8 cellular contexts compared by ENCODE assay signal in the genomic region with DNA sequence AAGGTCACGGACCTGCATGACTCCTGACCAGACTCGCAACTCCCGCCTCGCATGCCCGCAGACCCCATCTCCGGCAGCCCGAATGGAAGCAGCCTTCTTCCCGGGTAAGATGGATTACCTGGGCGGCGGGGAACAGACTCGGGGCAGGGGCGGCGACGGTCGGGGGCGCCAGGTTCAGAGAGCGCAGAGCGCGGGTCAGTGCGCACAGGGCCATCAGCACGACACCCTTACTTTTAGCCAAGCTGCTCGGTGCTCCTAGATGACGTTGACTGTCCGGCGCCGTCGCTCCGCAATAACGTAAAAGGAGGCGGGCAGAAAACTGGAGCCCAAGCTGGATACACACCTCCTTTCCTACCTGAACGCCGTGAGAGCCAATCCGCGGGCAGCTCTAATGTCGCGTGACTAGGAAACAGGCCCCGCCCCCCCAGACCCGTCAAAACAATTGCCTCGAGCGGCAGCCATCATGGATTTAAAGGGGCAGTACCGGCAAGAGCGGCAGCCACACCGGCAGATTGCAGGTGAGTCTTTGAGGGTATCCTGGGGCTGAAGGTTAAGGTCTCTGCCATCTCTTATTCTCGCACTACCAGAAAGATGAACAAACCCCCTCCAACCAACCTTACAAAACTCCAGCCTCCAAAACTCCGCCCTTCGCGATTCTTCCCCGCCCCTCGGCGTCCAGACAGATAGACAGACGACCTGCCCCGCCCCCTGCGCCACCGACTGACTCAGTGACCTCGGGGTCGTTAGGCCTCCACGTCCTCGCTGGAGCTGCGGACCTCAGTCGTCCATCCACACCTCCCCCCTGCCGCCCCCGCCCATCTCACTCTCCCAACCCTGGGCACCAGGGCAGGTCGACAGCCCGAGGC. TPM values are rescaled to one million over a fixed set of nuclear protein-coding genes. Genes with fewer than 3 reads are reported as not detected.
DNase-seq lines count a peak whose midpoint lies in the region; ATAC-seq and TF ChIP-seq lines count a peak whose summit lies in the region.

TSS of gene KLC4 (plus strand) at position 464 of the 866 bp plus-strand sequence. CDS start 1,705 bp downstream, outside the sequence.
TSS of gene MRPL2 (minus strand) at position 267 of the 866 bp plus-strand sequence. CDS start at position 214, 53 bp downstream.

- no peak for TF ChIP-seq CTCF in DND-41 (IDR thresholded peaks at IDR 0.05; ENCODE audit: borderline replicate concordance, extremely low read depth, low read length, poor library complexity, severe bottlenecking)
- no peak for TF ChIP-seq CTCF in fibroblast of lung (conservative IDR thresholded peaks at IDR 0.05 in 1 of 2, IDR thresholded peaks at IDR 0.05 in 1 of 2; ENCODE audit: low read depth in 1 of 2, low read length in 2 of 2)

- H3K4me3 Mint-ChIP-seq in activated T-helper 17 cell treated with anti-CD3 and anti-CD28 coated beads, Interleukin-2, amount 50 U/mL, for 72 hours = peak within 1 kb of the TSS; percentile 95
- peak within 1 kb of the TSS; percentile 88 to 100 (median 96) for H3K4me3 Mint-ChIP-seq in naive thymus-derived CD4-positive, alpha-beta T cell
- peak within 1 kb of the TSS; percentile 95 to 98 for H3K4me3 Mint-ChIP-seq in stimulated activated naive B cell treated with anti-CD40 and anti-IgM and Interleukin-4, amounts not matched to agents 10 μg/mL and 1 μg/mL and 100 μg/mL, for 72 hours

- DNase-seq in DND-41 (peak; percentile 98), GM23248 (peak; percentile 100), Kasumi-1 (lab: John Stamatoyannopoulos, UW) (peak; percentile 99), RPMI7951 (ENCODE audit: low read depth) (peak; percentile 99), fibroblast of lung (ENCODE audit: low read depth in 2 of 2) (peak; percentile 98)
- DNase-seq in naive thymus-derived CD4-positive, alpha-beta T cell = peak; percentile 79 to 98 (median 95)
- DNase-seq in stimulated activated naive B cell treated with anti-CD40 and anti-IgM and Interleukin-4, amounts not matched to agents 10 μg/mL and 1 μg/mL and 100 μg/mL, for 72 hours = peak; percentile 97

- no peaks in the 10 kb centered on the region for H3F3A ChIP-seq in GM23248 (ENCODE audit: insufficient read depth)

- no peaks in the 10 kb centered on the region for H3K9me3 Mint-ChIP-seq in activated T-helper 17 cell treated with anti-CD3 and anti-CD28 coated beads, Interleukin-2, amount 50 U/mL, for 72 hours
- no peaks in the 10 kb centered on the region for H3K9me3 Mint-ChIP-seq in naive thymus-derived CD4-positive, alpha-beta T cell
- H3K9me3 Mint-ChIP-seq in stimulated activated naive B cell treated with anti-CD40 and anti-IgM and Interleukin-4, amounts not matched to agents 10 μg/mL and 1 μg/mL and 100 μg/mL, for 72 hours = no peaks in the 10 kb centered on the region

- ATAC-seq in DND-41 (ENCODE audit: insufficient read depth, low read depth) = peak; percentile 97
- peak; percentile 97 for ATAC-seq in activated T-helper 17 cell treated with anti-CD3 and anti-CD28 coated beads, Interleukin-2, amount 50 U/mL, for 72 hours (replicated peaks)
- peak; percentile 99 for ATAC-seq in naive thymus-derived CD4-positive, alpha-beta T cell
- peak; percentile 97 for ATAC-seq in stimulated activated naive B cell treated with anti-CD40 and anti-IgM and Interleukin-4, amounts not matched to agents 10 μg/mL and 1 μg/mL and 100 μg/mL, for 72 hours (replicated peaks)

- H3K27ac ChIP-seq in DND-41 (ENCODE audit: low read length) = peak within 1 kb of the TSS; percentile 86
- peak within 1 kb of the TSS; percentile 72 for H3K27ac ChIP-seq in GM23248
- peak within 1 kb of the TSS; percentile 73 for H3K27ac ChIP-seq in fibroblast of lung (ENCODE audit: insufficient read depth, low read length)
- H3K27ac ChIP-seq in naive thymus-derived CD4-positive, alpha-beta T cell (ENCODE audit: low read depth, low read length) = peak within 1 kb of the TSS; percentile 88

- H4K20me1 ChIP-seq in DND-41 (ENCODE audit: insufficient read depth, low read length) (0 out of 2 replicates have a peak, but pooled peaks cover 2% of the 10 kb centered on the region), GM23248 (ENCODE audit: insufficient read depth) (no peaks in the 10 kb centered on the region), fibroblast of lung (ENCODE audit: control insufficient read depth, extremely low read depth, insufficient read depth, low read length) (no peaks in the 10 kb centered on the region)

- peak within 1 kb of the TSS; percentile 98 for H3K27ac Mint-ChIP-seq in activated T-helper 17 cell treated with anti-CD3 and anti-CD28 coated beads, Interleukin-2, amount 50 U/mL, for 72 hours
- H3K27ac Mint-ChIP-seq in naive thymus-derived CD4-positive, alpha-beta T cell = peak within 1 kb of the TSS; percentile 95 to 100 (median 99)
- peak within 1 kb of the TSS; percentile 99 for H3K27ac Mint-ChIP-seq in stimulated activated naive B cell treated with anti-CD40 and anti-IgM and Interleukin-4, amounts not matched to agents 10 μg/mL and 1 μg/mL and 100 μg/mL, for 72 hours

- peak within 1 kb of the TSS; percentile 95 for H3K4me2 ChIP-seq in DND-41 (ENCODE audit: insufficient read depth, low read length)
- peak within 1 kb of the TSS; percentile 93 for H3K4me2 ChIP-seq in GM23248 (ENCODE audit: unreplicated experiment)
- peak within 1 kb of the TSS; percentile 95 for H3K4me2 ChIP-seq in fibroblast of lung (ENCODE audit: extremely low read depth, insufficient read depth, low read length)

- H3K36me3 Mint-ChIP-seq in activated T-helper 17 cell treated with anti-CD3 and anti-CD28 coated beads, Interleukin-2, amount 50 U/mL, for 72 hours (ENCODE audit: low read depth) = peaks cover 54% of the 10 kb centered on the region
- peaks cover 9 to 38% (median 17%) of the 10 kb centered on the region in 5 donors for H3K36me3 Mint-ChIP-seq in naive thymus-derived CD4-positive, alpha-beta T cell
- peaks cover 10 to 46% of the 10 kb centered on the region in 2 donors for H3K36me3 Mint-ChIP-seq in stimulated activated naive B cell treated with anti-CD40 and anti-IgM and Interleukin-4, amounts not matched to agents 10 μg/mL and 1 μg/mL and 100 μg/mL, for 72 hours

- WGBS in GM23248 (ENCODE audit: low coverage in 1 of 2, low lambda C conversion rate in 2 of 2, missing lambda C conversion rate in 2 of 2), 2 experiments = 1 to 2% methylated on average over 39 to 64 of the region's 64 CpGs

- H3K27me3 Mint-ChIP-seq in activated T-helper 17 cell treated with anti-CD3 and anti-CD28 coated beads, Interleukin-2, amount 50 U/mL, for 72 hours = no peaks in the 10 kb centered on the region
- no peaks in the 10 kb centered on the region for H3K27me3 Mint-ChIP-seq in naive thymus-derived CD4-positive, alpha-beta T cell
- H3K27me3 Mint-ChIP-seq in stimulated activated naive B cell treated with anti-CD40 and anti-IgM and Interleukin-4, amounts not matched to agents 10 μg/mL and 1 μg/mL and 100 μg/mL, for 72 hours = no peaks in the 10 kb centered on the region

- peak within 1 kb of the TSS; percentile 56 to 78 for H3K4me3 ChIP-seq in DND-41 (ENCODE audit: low read depth in 1 of 2, low read length in 2 of 2)
- H3K4me3 ChIP-seq in GM23248 = peak within 1 kb of the TSS; percentile 82
- peak within 1 kb of the TSS; percentile 61 to 99 (median 88) for H3K4me3 ChIP-seq in fibroblast of lung (replicated peaks in 1 of 4; ENCODE audit: control extremely low read depth in 1 of 4, insufficient read depth in 1 of 4, low read depth in 3 of 4, low read length in 4 of 4)
- peak within 1 kb of the TSS; percentile 80 for H3K4me3 ChIP-seq in naive thymus-derived CD4-positive, alpha-beta T cell (ENCODE audit: low read length)

- H3K4me1 ChIP-seq in DND-41 (ENCODE audit: insufficient read depth, low read length) (peaks cover 34% of the 10 kb centered on the region), GM23248 (ENCODE audit: insufficient read depth) (peaks cover 5% of the 10 kb centered on the region; the same call in 1 of the 2 replicates), fibroblast of lung (ENCODE audit: control insufficient read depth, extremely low read depth, insufficient read depth, low read length) (peaks cover 10% of the 10 kb centered on the region)
- H3K4me1 ChIP-seq in naive thymus-derived CD4-positive, alpha-beta T cell (ENCODE audit: control insufficient read depth in 2 of 2, insufficient read depth in 2 of 2, low read length in 2 of 2) = peaks cover 0 to 21% of the 10 kb centered on the region in 2 donors

- H2AFZ ChIP-seq in DND-41 (ENCODE audit: low read depth, low read length) = peak within 1 kb of the TSS; percentile 85
- peak within 1 kb of the TSS; percentile 88 for H2AFZ ChIP-seq in GM23248
- peak within 1 kb of the TSS; percentile 92 for H2AFZ ChIP-seq in fibroblast of lung (ENCODE audit: low read length)

- H3K9me3 ChIP-seq in DND-41 (ENCODE audit: insufficient read depth, low read length, severe bottlenecking) (no peaks in the 10 kb centered on the region), GM23248 (ENCODE audit: low read depth) (no peaks in the 10 kb centered on the region), fibroblast of lung (ENCODE audit: control insufficient read depth, insufficient read depth, low read depth, low read length) (no peaks in the 10 kb centered on the region)
- H3K9me3 ChIP-seq in naive thymus-derived CD4-positive, alpha-beta T cell (ENCODE audit: control insufficient read depth in 2 of 3, low read length in 3 of 3) = no peaks in the 10 kb centered on the region

- in situ Hi-C loops in GM23248 (cut with MboI) = loop anchor here (5.0 kb wide), 1 partner anchor 68 kb away; no protein-coding TSS in a partner anchor

- H3K79me2 ChIP-seq in DND-41 (ENCODE audit: insufficient read depth, low read length) = peaks cover 29% of the 10 kb centered on the region
- H3K79me2 ChIP-seq in GM23248 (ENCODE audit: insufficient read depth) = peaks cover 33% of the 10 kb centered on the region
- H3K79me2 ChIP-seq in fibroblast of lung (ENCODE audit: control insufficient read depth, insufficient read depth, low read length) = peaks cover 14% of the 10 kb centered on the region

- no peaks in the 10 kb centered on the region for H3K27me3 ChIP-seq in DND-41 (ENCODE audit: insufficient read depth, low read length, poor library complexity)
- H3K27me3 ChIP-seq in GM23248 (replicated peaks; ENCODE audit: insufficient read depth) = no peaks in the 10 kb centered on the region
- H3K27me3 ChIP-seq in fibroblast of lung (ENCODE audit: control insufficient read depth, insufficient read depth, low read length) = no peaks in the 10 kb centered on the region
- no peaks in the 10 kb centered on the region for H3K27me3 ChIP-seq in naive thymus-derived CD4-positive, alpha-beta T cell (ENCODE audit: control insufficient read depth in 2 of 2, insufficient read depth in 2 of 2, low read length in 2 of 2)

- POLR2A ChIA-PET in naive thymus-derived CD4-positive, alpha-beta T cell (lab: Charles Lee) = interaction anchor here (0.8 to 3.6 kb wide), 19 partner anchors 8 to 495 kb away, joined by 3 to 33 read pairs (median 4); partner anchors contain the start of genes CNPY3, KLHDC3, MEA1 and PEX6

- CTCF ChIA-PET in naive thymus-derived CD4-positive, alpha-beta T cell (lab: Charles Lee) = interaction anchor here (0.5 to 0.6 kb wide), 2 partner anchors 155 to 471 kb away, joined by 4 to 6 read pairs; no protein-coding TSS in a partner anchor

- no peaks in the 10 kb centered on the region for H3K9me2 ChIP-seq in GM23248 (ENCODE audit: insufficient read depth)

- intact Hi-C loops in naive thymus-derived CD4-positive, alpha-beta T cell (cut with micrococcal nuclease) = loop anchor here (1.0 to 10.0 kb wide), 17 partner anchors 37 to 1325 kb away; partner anchors contain the start of genes CNPY3 (in 2 of the 2), KLHDC3 (in 2 of the 2), SRF (in 2 of the 2) and UBR2 (in 2 of the 2)

- H3K9ac ChIP-seq in DND-41 (ENCODE audit: low read depth, low read length) (peak within 1 kb of the TSS; percentile 65), GM23248 (peak within 1 kb of the TSS; percentile 96), fibroblast of lung (ENCODE audit: insufficient read depth, low read length) (peak within 1 kb of the TSS; percentile 82)

- H3K36me3 ChIP-seq in DND-41 (ENCODE audit: insufficient read depth, low read length) (peaks cover 22% of the 10 kb centered on the region), GM23248 (ENCODE audit: low read depth) (peaks cover 3% of the 10 kb centered on the region; the same call in 1 of the 2 replicates), fibroblast of lung (ENCODE audit: control insufficient read depth, insufficient read depth, low read length) (peaks cover 5% of the 10 kb centered on the region)
- peaks cover 0 to 32% (median 0%) of the 10 kb centered on the region in 3 experiments for H3K36me3 ChIP-seq in naive thymus-derived CD4-positive, alpha-beta T cell (ENCODE audit: control insufficient read depth in 2 of 3, insufficient read depth in 3 of 3, low read length in 3 of 3)

- peaks cover 20% of the 10 kb centered on the region for H3K4me1 Mint-ChIP-seq in activated T-helper 17 cell treated with anti-CD3 and anti-CD28 coated beads, Interleukin-2, amount 50 U/mL, for 72 hours
- H3K4me1 Mint-ChIP-seq in naive thymus-derived CD4-positive, alpha-beta T cell = peaks cover 28 to 50% (median 45%) of the 10 kb centered on the region in 7 donors
- H3K4me1 Mint-ChIP-seq in stimulated activated naive B cell treated with anti-CD40 and anti-IgM and Interleukin-4, amounts not matched to agents 10 μg/mL and 1 μg/mL and 100 μg/mL, for 72 hours = peaks cover 27 to 39% of the 10 kb centered on the region in 2 donors

RNA-seq across cellular contexts. Expression of gene KLC4, which starts in this region (rescaled TPM):
- 15.0 and 32.2 TPM in 2 replicates for total RNA-seq in GM23248 (2014; rRNA removed; shearing (Covaris generic))
- polyA plus RNA-seq in GM23248 (2016; fragmentation: Nextera tagmentation; extraction: Ambion mirVana) (10.4 and 10.7 TPM in 2 replicates), fibroblast of lung (5.7 and 7.2 TPM in 2 replicates)
- total RNA-seq in RPMI7951 (2014; rRNA removed; shearing (Covaris generic)) = 9.4 and 12.3 TPM in 2 replicates
- total RNA-seq in activated T-helper 17 cell treated with anti-CD3 and anti-CD28 coated beads, Interleukin-2, amount 50 U/mL, for 72 hours = 10 to 100 TPM; 19.7 to 31.4 TPM
- 19.0 and 22.5 TPM in 2 replicates for total RNA-seq in fibroblast of lung
- 6.3 and 7.3 TPM in 2 replicates for polyA plus RNA-seq in fibroblast of lung (2012)
- polyA minus RNA-seq in fibroblast of lung (ENCODE audit: low replicate concordance) = 16.2 and 33.9 TPM in 2 replicates
- total RNA-seq in naive thymus-derived CD4-positive, alpha-beta T cell = 10 to 100 TPM; 16.5 to 56.9 (median 42.5) TPM
- 10 to 100 TPM; 11.6 to 12.7 TPM for polyA plus RNA-seq in naive thymus-derived CD4-positive, alpha-beta T cell

RNA-seq across cellular contexts. Expression of gene MRPL2, which starts in this region (rescaled TPM):
- total RNA-seq in GM23248 (2014; rRNA removed; shearing (Covaris generic)) = 18.5 and 19.7 TPM in 2 replicates
- polyA plus RNA-seq in GM23248 (2016; fragmentation: Nextera tagmentation; extraction: Ambion mirVana) (71.9 and 78.0 TPM in 2 replicates), fibroblast of lung (20.3 and 23.1 TPM in 2 replicates)
- 50.0 and 54.3 TPM in 2 replicates for total RNA-seq in RPMI7951 (2014; rRNA removed; shearing (Covaris generic))
- 10 to 100 TPM; 65.2 to 67.3 TPM for total RNA-seq in activated T-helper 17 cell treated with anti-CD3 and anti-CD28 coated beads, Interleukin-2, amount 50 U/mL, for 72 hours
- total RNA-seq in fibroblast of lung = 13.9 and 18.2 TPM in 2 replicates
- 49.9 and 65.2 TPM in 2 replicates for polyA plus RNA-seq in fibroblast of lung (2012)
- 7.3 and 30.4 TPM in 2 replicates for polyA minus RNA-seq in fibroblast of lung (ENCODE audit: low replicate concordance)
- total RNA-seq in naive thymus-derived CD4-positive, alpha-beta T cell = 10 to 100 TPM; 32.0 to 57.5 (median 47.7) TPM
- 10 to 100 TPM; 48.4 to 58.6 TPM for polyA plus RNA-seq in naive thymus-derived CD4-positive, alpha-beta T cell

Comparison
In these comparisons a context has a peak if more than half of its experiments do, and no peak if none do; other contexts are left out.
1. Peak in every context shown above with its lines: DNase-seq, ATAC-seq, H3K4me3 ChIP-seq and H3K27ac ChIP-seq.